13 cellular contexts compared by ENCODE assay signal in genomic region chr10:130022071-130022470, GRCh38. TPM values are rescaled to one million over a fixed set of nuclear protein-coding genes. Genes with fewer than 3 reads are reported as not detected.
DNase-seq lines count a peak whose midpoint lies in the region; TF ChIP-seq lines count a peak whose summit lies in the region.
"Had no signal": no experiment of that assay in that cellular context is flagged by ENCODE, and none has a peak within 500 bp of the region (broad histone marks: within the 10 kb centered on the region; RNA-seq: fewer than 3 reads in every experiment).

No MANE protein-coding gene starts in this region.

- H3K4me3 Mint-ChIP-seq in H9: no peak overlapping the region

- H3K14ac ChIP-seq in H9 (ENCODE audit: insufficient read depth, low read length): no peak overlapping the region

- H3K4me1 ChIP-seq in H9 (ENCODE audit: insufficient read depth, low read length): no peaks in the 10 kb centered on the region
- H3K4me1 ChIP-seq in skeletal muscle satellite cell (ENCODE audit: control insufficient read depth, insufficient read depth, low read length): peaks cover 46% of the 10 kb centered on the region

- H3K56ac ChIP-seq in H9 (ENCODE audit: insufficient read length, low read depth, low read length): no peak overlapping the region

- CTCF ChIA-PET in RWPE1 (lab: Yijun Ruan, JAX): interaction anchor here (0.6 to 1.0 kb wide), 4 partner anchors 28 to 169 kb away, joined by 3 to 4 read pairs (median 3); no protein-coding TSS in a partner anchor

- H3K36me3 ChIP-seq in skeletal muscle satellite cell (ENCODE audit: insufficient read depth, low read length): no peaks in the 10 kb centered on the region

- TF ChIP-seq CTCF in H9 (conservative IDR thresholded peaks at IDR 0.05) (no peak), RWPE1 (conservative IDR thresholded peaks at IDR 0.05; ENCODE audit: low read depth) (no peak)

- no peaks in the 10 kb centered on the region for H4K20me1 ChIP-seq in H9 (ENCODE audit: control insufficient read depth, insufficient read depth, insufficient read length)

- no peak overlapping the region for H3K4me2 ChIP-seq in H9 (ENCODE audit: insufficient read depth, insufficient read length, low read length)
- H3K4me2 ChIP-seq in skeletal muscle satellite cell (ENCODE audit: low read length): peak overlapping the region; percentile 66

- no peak overlapping the region for H2BK15ac ChIP-seq in H9 (ENCODE audit: low read depth, low read length)

- no peaks in the 10 kb centered on the region; a peak in 1 of 5 replicates for H3K9me3 Mint-ChIP-seq in H9

- H3K9ac ChIP-seq in H9 (ENCODE audit: extremely low read depth, insufficient read length, low read length) (no peak overlapping the region), skeletal muscle satellite cell (ENCODE audit: low read depth, low read length) (peak overlapping the region; percentile 65)

- no peaks in the 10 kb centered on the region for H3K79me2 ChIP-seq in H9 (ENCODE audit: insufficient read depth, low read length)

- H3K27ac ChIP-seq in H9 (ENCODE audit: insufficient read length, low read depth, low read length): no peak overlapping the region
- H3K27ac ChIP-seq in RWPE1: peak overlapping the region; percentile 47; the same call in 1 of the 2 replicates

- no peak overlapping the region for H4K5ac ChIP-seq in H9 (ENCODE audit: insufficient read length, low read depth, low read length)

- H3K4me1 Mint-ChIP-seq in H9: no peaks in the 10 kb centered on the region

- H2AFZ ChIP-seq in H9 (ENCODE audit: low read length): no peak overlapping the region

- no peak overlapping the region for H2BK5ac ChIP-seq in H9 (ENCODE audit: insufficient read length, low read length)

- H3K9me3 ChIP-seq in H9 (ENCODE audit: control insufficient read depth, low read depth, low read length): no peaks in the 10 kb centered on the region
- H3K9me3 ChIP-seq in skeletal muscle satellite cell (replicated peaks; ENCODE audit: low read length): no peaks in the 10 kb centered on the region

- no peak overlapping the region for H3T11ph ChIP-seq in H9 (ENCODE audit: low read length)

- no peak overlapping the region for H2BK20ac ChIP-seq in H9 (ENCODE audit: low read depth, low read length, poor library complexity, severe bottlenecking)

- WGBS in H9 (ENCODE audit: extremely low coverage, insufficient read length, low lambda C conversion rate): no CpG with 5 or more reads among the region's 6 CpGs

- no peak overlapping the region for H4K91ac ChIP-seq in H9 (ENCODE audit: insufficient read length, low read depth, low read length)

- POLR2A ChIA-PET in RWPE1 (lab: Yijun Ruan, JAX; ENCODE audit: low non-redundant PET): no interaction called here

- H3K27ac Mint-ChIP-seq in H9: no peak overlapping the region

- no peaks in the 10 kb centered on the region for H3K27me3 ChIP-seq in H9 (ENCODE audit: insufficient read depth, low read length)
- no peaks in the 10 kb centered on the region for H3K27me3 ChIP-seq in skeletal muscle satellite cell (ENCODE audit: control insufficient read depth, insufficient read depth, low read length)

- H3K23me2 ChIP-seq in H9 (ENCODE audit: insufficient read length, low read depth, low read length, poor library complexity, severe bottlenecking): no peaks in the 10 kb centered on the region

- peaks cover 7% of the 10 kb centered on the region for H3K27me3 Mint-ChIP-seq in H9 (ENCODE audit: low read depth)

- no peak overlapping the region for H3K18ac ChIP-seq in H9 (ENCODE audit: insufficient read length, low read depth, low read length)

- H2BK120ac ChIP-seq in H9 (ENCODE audit: low read depth, low read length, poor library complexity, severe bottlenecking): no peak overlapping the region

- H3K79me1 ChIP-seq in H9 (ENCODE audit: insufficient read depth, low read depth, low read length, poor library complexity, severe bottlenecking): no peaks in the 10 kb centered on the region

- H3K36me3 Mint-ChIP-seq in H9 (ENCODE audit: insufficient read depth in 1 of 3, low read depth in 3 of 3): no peaks in the 10 kb centered on the region

- no peak overlapping the region for H3K23ac ChIP-seq in H9 (ENCODE audit: insufficient read length, low read depth, low read length)

- H2AK5ac ChIP-seq in H9 (ENCODE audit: insufficient read length, low read length): no peak overlapping the region

- no peak overlapping the region for H2BK12ac ChIP-seq in H9 (ENCODE audit: insufficient read length, low read depth, low read length)

- DNase-seq in H9 (peak; percentile 9), RWPE1 (ENCODE audit: low spot score) (no peak), islet precursor cell (peak; percentile 29), SIG-M5 (lab: John Stamatoyannopoulos, UW) (no peak), NCI-H2081 treated with DMSO at 0.1 percent for 48 hours (lab: John Stamatoyannopoulos, UW) (no peak), NCI-H82 (lab: John Stamatoyannopoulos, UW) (no peak)
- DNase-seq: DMS 273 treated with DMSO at 0.1 percent for 48 hours, NCI-H1092 treated with DMSO at 0.1 percent for 48 hours, NCI-H187, NCI-H510A had no signal

- H3K4me3 ChIP-seq in skeletal muscle satellite cell (ENCODE audit: low read length): peak overlapping the region; percentile 30

- no peak overlapping the region for H3K4ac ChIP-seq in H9 (ENCODE audit: low read depth, low read length)

- no peak overlapping the region for H4K8ac ChIP-seq in H9 (replicated peaks; ENCODE audit: insufficient read length, low read depth, low read length)

RNA-seq across cellular contexts. Expression of gene EBF3, which starts 58.0 kb away (rescaled TPM):
- 0.04 and 0.22 TPM in 2 replicates for total RNA-seq in H9 (2021)
- total RNA-seq in skeletal muscle satellite cell (2012; rRNA removed): 12.9 and 16.2 TPM in 2 replicates
- total RNA-seq: MCF 10A, OCI-LY7 had no signal

Comparison
In these comparisons a context has a peak if more than half of its experiments do, and no peak if none do; other contexts are left out.
1. DNase-seq: peak in H9 (single experiment) and islet precursor cell (single experiment); none in RWPE1 (single experiment), SIG-M5 (single experiment), NCI-H2081 treated with DMSO at 0.1 percent for 48 hours (single experiment) and NCI-H82 (single experiment).